ENCODE assay signal across 34 cellular contexts in genomic region chr5:95105638-95106037, GRCh38.
A peak's percentile ranks its signal among the peaks of the same experiment; 100 is the strongest.
DNase-seq lines count a peak whose midpoint lies in the region; ATAC-seq, FAIRE-seq and TF ChIP-seq lines count a peak whose summit lies in the region.
"Had no signal": no experiment of that assay in that cellular context is flagged by ENCODE, and none has a peak within 500 bp of the region (broad histone marks: within the 10 kb centered on the region; RNA-seq: fewer than 3 reads in every experiment).

No MANE protein-coding gene starts in this region.

- intact Hi-C loops in HepG2 (cut with micrococcal nuclease; ENCODE audit: unreplicated experiment) (no loop called here), right lobe of liver (cut with DNase I) (no loop called here), K562 (cut with micrococcal nuclease) (no loop called here)

- DNase-seq in HepG2 (ENCODE audit: low spot score): no peak
- DNase-seq in right lobe of liver: no peak
- no peak for DNase-seq in A549 (ENCODE audit: low read depth in 1 of 2, low spot score in 1 of 2)
- no peak for DNase-seq in H54 (ENCODE audit: insufficient read length, low spot score)
- DNase-seq in K562 (ENCODE audit: extremely low read depth in 1 of 4, low spot score in 3 of 4): no peak
- DNase-seq in NCI-H345 (lab: John Stamatoyannopoulos, UW): no peak
- DNase-seq: 8988T; ACHN; AML-193; BE2C; C1 segment of cervical spinal cord; Caco-2; Calu3; CD4-positive, alpha-beta memory T cell; CD4-positive, alpha-beta T cell; CD4-positive, CD25-positive, alpha-beta regulatory T cell; CD8-positive, alpha-beta memory T cell; CD8-positive, alpha-beta T cell; COR-L47; DMS 273 treated with DMSO at 0.1 percent for 48 hours; DMS153; DMS53; DMS79; DMS79 treated with DMSO at 0.1 percent for 48 hours; DND-41; EL had no signal

- H2AFZ ChIP-seq in HepG2 (ENCODE audit: low read length) (no peak overlapping the region), K562 (ENCODE audit: low read depth, low read length) (no peak overlapping the region)

- H3K36me3 ChIP-seq in HepG2 (replicated peaks in 1 of 2; ENCODE audit: control insufficient read depth in 1 of 2, insufficient read depth in 2 of 2, low read length in 2 of 2): no peaks in the 10 kb centered on the region
- no peaks in the 10 kb centered on the region for H3K36me3 ChIP-seq in right lobe of liver
- H3K36me3 ChIP-seq in K562 (ENCODE audit: control insufficient read depth, insufficient read depth, low read length): no peaks in the 10 kb centered on the region
- H3K36me3 ChIP-seq: BE2C; BLaER1; BLaER1 treated with 17β-estradiol and CSF1 and Interleukin-3, amounts not matched to agents 10 nM and 100 nM had no signal

- in situ Hi-C loops in HepG2 (cut with HindIII; ENCODE audit: extremely low pct_ligation_motif_present, low pct_unique_long_range_greater_than_20kb): no loop called here
- in situ Hi-C loops in K562 (cut with MboI): no loop called here

- H3K27ac ChIP-seq in HepG2 (ENCODE audit: extremely low read length, insufficient read depth, low read length) (no peak overlapping the region), right lobe of liver (no peak overlapping the region), A549 (no peak overlapping the region), K562 (ENCODE audit: extremely low read depth, low read depth, low read length) (no peak overlapping the region)
- H3K27ac ChIP-seq: 22Rv1; BLaER1; BLaER1 treated with 17β-estradiol and CSF1 and Interleukin-3, amounts not matched to agents 10 nM and 100 nM; C4-2B had no signal

- no peak overlapping the region for H3K4me2 ChIP-seq in HepG2 (ENCODE audit: low read depth, low read length)
- H3K4me2 ChIP-seq in A549: no peak overlapping the region
- H3K4me2 ChIP-seq in K562 (ENCODE audit: insufficient read depth, low read length): no peak overlapping the region
- H3K4me2 ChIP-seq: BLaER1; BLaER1 treated with 17β-estradiol and CSF1 and Interleukin-3, amounts not matched to agents 10 nM and 100 nM had no signal

- no peak for ATAC-seq in HepG2
- no peak for ATAC-seq in right lobe of liver
- ATAC-seq in A549: no peak
- no peak for ATAC-seq in K562
- ATAC-seq in GM21528 (IDR thresholded peaks at IDR 0.05; ENCODE audit: low FRiP score, unreplicated experiment): no peak
- no peak for ATAC-seq in HG02884 (IDR thresholded peaks at IDR 0.05; ENCODE audit: unreplicated experiment)
- ATAC-seq: CD8-positive, alpha-beta T cell had no signal

- no peak for FAIRE-seq in HepG2 (lab: Jason Lieb, UNC)
- no peak for FAIRE-seq in A549 (lab: Jason Lieb, UNC)
- FAIRE-seq in H54 (lab: Jason Lieb, UNC): peak; percentile 6
- no peak for FAIRE-seq in K562 (lab: Jason Lieb, UNC)
- FAIRE-seq: A204.1, D721Med had no signal

- WGBS in HepG2 (ENCODE audit: low lambda C conversion rate): 17% methylated on average over 1 of the region's 1 CpG
- WGBS in right lobe of liver (ENCODE audit: insufficient coverage, low coverage, low lambda C conversion rate, missing lambda C conversion rate): 38% methylated on average over 1 of the region's 1 CpG
- WGBS in A549 (ENCODE audit: missing lambda C conversion rate): 25% methylated on average over 1 of the region's 1 CpG
- 0% methylated on average over 1 of the region's 1 CpG for WGBS in K562 (ENCODE audit: insufficient coverage, low coverage, missing lambda C conversion rate)

- H4K20me1 ChIP-seq in HepG2 (ENCODE audit: insufficient read depth, low read length): no peaks in the 10 kb centered on the region
- H4K20me1 ChIP-seq in K562 (replicated peaks; ENCODE audit: control insufficient read depth, insufficient read depth, low read length): no peaks in the 10 kb centered on the region
- H4K20me1 ChIP-seq: BLaER1; BLaER1 treated with 17β-estradiol and CSF1 and Interleukin-3, amounts not matched to agents 10 nM and 100 nM had no signal

- H3K4me3 ChIP-seq in HepG2 (replicated peaks in 1 of 3; ENCODE audit: insufficient read depth in 1 of 3, low read depth in 2 of 3, low read length in 3 of 3): no peak overlapping the region
- no peak overlapping the region for H3K4me3 ChIP-seq in right lobe of liver
- H3K4me3 ChIP-seq in A549: no peak overlapping the region
- no peak overlapping the region for H3K4me3 ChIP-seq in K562
- H3K4me3 ChIP-seq: BLaER1; BLaER1 treated with 17β-estradiol and CSF1 and Interleukin-3, amounts not matched to agents 10 nM and 100 nM had no signal

- POLR2A ChIA-PET in HepG2 (lab: Yijun Ruan, JAX): no interaction called here
- POLR2A ChIA-PET in A549 (lab: Yijun Ruan, JAX): no interaction called here
- POLR2A ChIA-PET in K562 (lab: Yijun Ruan, JAX): no interaction called here

- H3K79me2 ChIP-seq in HepG2 (ENCODE audit: insufficient read depth, low read length) (no peaks in the 10 kb centered on the region), K562 (ENCODE audit: control insufficient read depth, insufficient read depth, low read length) (no peaks in the 10 kb centered on the region)

- TF ChIP-seq EP300 in HepG2 (IDR thresholded peaks at IDR 0.05; ENCODE audit: low read depth in 2 of 2, low read length in 2 of 2): no peak
- TF ChIP-seq EP300 in HepG2 (CRISPR knock-in tag; IDR thresholded peaks at IDR 0.05; ENCODE audit: borderline replicate concordance): no peak
- TF ChIP-seq EP300 in A549 (IDR thresholded peaks at IDR 0.05): no peak
- no peak for TF ChIP-seq EP300 in K562 (IDR thresholded peaks at IDR 0.05; ENCODE audit: low read length)

- no TSS peak for BruUV-seq in HepG2 (replicated peaks; lab: Mats Ljungman, UMichigan)
- no TSS peak for BruUV-seq in K562 (replicated peaks; lab: Mats Ljungman, UMichigan)

- TF ChIP-seq RAD21 in HepG2 (CRISPR knock-in tag; IDR thresholded peaks at IDR 0.05) (no peak), A549 (conservative IDR thresholded peaks at IDR 0.05 in 1 of 2, IDR thresholded peaks at IDR 0.05 in 1 of 2) (no peak), K562 (CRISPR knock-in tag; conservative IDR thresholded peaks at IDR 0.05 in 1 of 2, IDR thresholded peaks at IDR 0.05 in 1 of 2) (no peak)

- H3K9me1 ChIP-seq in K562 (ENCODE audit: control insufficient read depth, insufficient read depth, low read length): no peaks in the 10 kb centered on the region

- H3K9ac ChIP-seq in HepG2 (ENCODE audit: insufficient read depth, low read depth, low read length): no peak overlapping the region
- no peak overlapping the region for H3K9ac ChIP-seq in K562 (ENCODE audit: insufficient read depth in 1 of 2, low read depth in 2 of 2, low read length in 2 of 2)
- H3K9ac ChIP-seq: BLaER1; BLaER1 treated with 17β-estradiol and CSF1 and Interleukin-3, amounts not matched to agents 10 nM and 100 nM had no signal

- CTCF ChIA-PET in HepG2 (lab: Yijun Ruan, JAX; ENCODE audit: low intra/inter-chr PET ratio, low total read pairs): no interaction called here
- CTCF ChIA-PET in A549 (lab: Yijun Ruan, JAX): interaction anchor here (1.1 kb wide), 1 partner anchor 9 kb away, joined by 3 read pairs; no protein-coding TSS in a partner anchor
- CTCF ChIA-PET in K562 (lab: Yijun Ruan, JAX; ENCODE audit: low intra/inter-chr PET ratio): no interaction called here

- H3K9me3 ChIP-seq in HepG2 (ENCODE audit: low read length) (no peaks in the 10 kb centered on the region), right lobe of liver (no peaks in the 10 kb centered on the region), A549 (no peaks in the 10 kb centered on the region), K562 (replicated peaks; ENCODE audit: control insufficient read depth, insufficient read depth, low read depth, low read length) (no peaks in the 10 kb centered on the region)
- H3K9me3 ChIP-seq: BE2C; BLaER1; BLaER1 treated with 17β-estradiol and CSF1 and Interleukin-3, amounts not matched to agents 10 nM and 100 nM; Caco-2 had no signal

- H3K4me1 ChIP-seq in HepG2 (ENCODE audit: insufficient read depth, low read length) (no peaks in the 10 kb centered on the region), right lobe of liver (no peaks in the 10 kb centered on the region), A549 (no peaks in the 10 kb centered on the region), K562 (replicated peaks in 1 of 2; ENCODE audit: control insufficient read depth in 2 of 2, insufficient read depth in 2 of 2, low read length in 2 of 2) (no peaks in the 10 kb centered on the region)
- H3K4me1 ChIP-seq: BE2C, BLaER1, Caco-2 had no signal

- H3K27me3 ChIP-seq in HepG2 (ENCODE audit: control insufficient read depth in 1 of 2, insufficient read depth in 2 of 2, low read length in 2 of 2) (no peaks in the 10 kb centered on the region), right lobe of liver (no peaks in the 10 kb centered on the region), K562 (ENCODE audit: control insufficient read depth in 2 of 2, insufficient read depth in 2 of 2, low read length in 2 of 2) (no peaks in the 10 kb centered on the region)
- H3K27me3 ChIP-seq: BE2C; BLaER1; BLaER1 treated with 17β-estradiol and CSF1 and Interleukin-3, amounts not matched to agents 10 nM and 100 nM had no signal

- no peak for TF ChIP-seq CTCF in HepG2 (CRISPR knock-in tag; IDR thresholded peaks at IDR 0.05)
- no peak for TF ChIP-seq CTCF in right lobe of liver (IDR thresholded peaks at IDR 0.05)
- no peak for TF ChIP-seq CTCF in A549 (IDR thresholded peaks at IDR 0.05)
- no peak for TF ChIP-seq CTCF in K562 (IDR thresholded peaks at IDR 0.05 in 2 of 3, conservative IDR thresholded peaks at IDR 0.05 in 1 of 3; ENCODE audit: insufficient read depth in 2 of 3, low read depth in 1 of 3, low read length in 3 of 3)

- TF ChIP-seq POLR2A in HepG2 (IDR thresholded peaks at IDR 0.05; ENCODE audit: insufficient read depth in 1 of 2, low read depth in 2 of 2, low read length in 2 of 2) (no peak), right lobe of liver (IDR thresholded peaks at IDR 0.05) (no peak), A549 (IDR thresholded peaks at IDR 0.05; ENCODE audit: low read length) (no peak), H54 (IDR thresholded peaks at IDR 0.05; ENCODE audit: low read depth, low read length) (no peak), K562 (conservative IDR thresholded peaks at IDR 0.05) (no peak)

TF ChIP-seq in HepG2, 621 proteins besides CTCF, POLR2A, EP300 and RAD21 (continues in another document):
- no peak for TF ChIP-seq ZNF552 (CRISPR knock-in tag; IDR thresholded peaks at IDR 0.05; ENCODE audit: borderline replicate concordance)
- no peak for TF ChIP-seq ZSCAN31 (CRISPR knock-in tag; IDR thresholded peaks at IDR 0.05; ENCODE audit: low read depth)
- peak; percentile 44 to 51; a peak in 3 of 4 replicates for TF ChIP-seq MAFK (conservative IDR thresholded peaks at IDR 0.05 in 1 of 2, IDR thresholded peaks at IDR 0.05 in 1 of 2; ENCODE audit: low read length in 2 of 2)

TF ChIP-seq in K562, 482 proteins besides CTCF, POLR2A, EP300 and RAD21:
- TF ChIP-seq RCOR1 (IDR thresholded peaks at IDR 0.05; ENCODE audit: borderline replicate concordance in 1 of 2, low read depth in 2 of 2, low read length in 2 of 2) (no peak), ZNF316 (IDR thresholded peaks at IDR 0.05) (peak; percentile 27; the same call in 1 of the 2 replicates)
TF ChIP-seq in K562: peak in this region for 1.

Comparison
In these comparisons a context has a peak if more than half of its experiments do, and no peak if none do; other contexts are left out.
1. Of the 241 proteins assayed by ChIP-seq in both HepG2 and K562: peak only in HepG2: MAFF and MAFK; only in K562: none; in both: none; in neither: 239.